ENCODE assay signal across 8 cellular contexts in genomic region chr19:19404879-19405860, GRCh38. TPM values are rescaled to one million over a fixed set of nuclear protein-coding genes. Genes with fewer than 3 reads are reported as not detected.
A peak's percentile ranks its signal among the peaks of the same experiment; 100 is the strongest.
DNase-seq lines count a peak whose midpoint lies in the region; ATAC-seq, FAIRE-seq and TF ChIP-seq lines count a peak whose summit lies in the region.

Gene GATAD2A (plus strand): TSS chr19:19405675. CDS start chr19:19465346, 59,671 bp downstream.

- TF ChIP-seq EP300 in HepG2 (IDR thresholded peaks at IDR 0.05; ENCODE audit: low read depth in 2 of 2, low read length in 2 of 2), result no peak
- peak; percentile 44; the same call in 1 of the 2 replicates for TF ChIP-seq EP300 in HepG2 (CRISPR knock-in tag; IDR thresholded peaks at IDR 0.05; ENCODE audit: borderline replicate concordance)

- intact Hi-C loops in HepG2 (cut with micrococcal nuclease; ENCODE audit: unreplicated experiment), result loop anchor here (5.0 kb wide), 1 partner anchor 82 kb away; no protein-coding TSS in a partner anchor

- TF ChIP-seq CTCF in BJ (IDR thresholded peaks at IDR 0.05; ENCODE audit: insufficient read depth, low read depth, low read length), result peak; percentile 44
- peak; percentile 61 for TF ChIP-seq CTCF in HepG2 (CRISPR knock-in tag; IDR thresholded peaks at IDR 0.05)

- H3K4me3 ChIP-seq in BJ (ENCODE audit: low read depth, low read length), result peak within 1 kb of the TSS; percentile 91
- H3K4me3 ChIP-seq in HepG2 (replicated peaks in 1 of 3; ENCODE audit: insufficient read depth in 1 of 3, low read depth in 2 of 3, low read length in 3 of 3), result peak within 1 kb of the TSS; percentile 72 to 94 (median 76)

- H3K36me3 ChIP-seq in BJ (ENCODE audit: control insufficient read depth, insufficient read depth, low read length), result no peaks in the 10 kb centered on the region
- no peaks in the 10 kb centered on the region for H3K36me3 ChIP-seq in HepG2 (replicated peaks in 1 of 2; ENCODE audit: control insufficient read depth in 1 of 2, insufficient read depth in 2 of 2, low read length in 2 of 2)

- TSS peak; percentile 76 for BruUV-seq in HepG2 (replicated peaks; lab: Mats Ljungman, UMichigan)

- WGBS in HepG2 (ENCODE audit: low lambda C conversion rate), result 6% methylated on average over 18 of the region's 90 CpGs

- peak within 1 kb of the TSS; percentile 99 for H3K4me2 ChIP-seq in HepG2 (ENCODE audit: low read depth, low read length)

- POLR2A ChIA-PET in BJ (lab: Charles Lee) (interaction anchor here (0.7 kb wide), 1 partner anchor 19 kb away, joined by 3 read pairs; no protein-coding TSS in a partner anchor), HepG2 (lab: Yijun Ruan, JAX) (interaction anchor here (0.6 to 3.5 kb wide), 17 partner anchors 8 to 371 kb away, joined by 3 to 25 read pairs (median 4); partner anchors contain the start of gene NDUFA13)

- peak within 1 kb of the TSS; percentile 69 for H3K27ac ChIP-seq in HepG2 (ENCODE audit: extremely low read length, insufficient read depth, low read length)

- no peaks in the 10 kb centered on the region for H3K9me3 ChIP-seq in HepG2 (ENCODE audit: low read length)

- ATAC-seq in HG03378 (IDR thresholded peaks at IDR 0.05; ENCODE audit: unreplicated experiment) (peak; percentile 50), HepG2 (peak; percentile 86)

- in situ Hi-C loops in HepG2 (cut with HindIII; ENCODE audit: extremely low pct_ligation_motif_present, low pct_unique_long_range_greater_than_20kb), result loop anchor here (5.0 kb wide), 1 partner anchor 33 kb away; no protein-coding TSS in a partner anchor

- no peak within 1 kb of the TSS for H2AFZ ChIP-seq in HepG2 (ENCODE audit: low read length)

- H3K79me2 ChIP-seq in HepG2 (ENCODE audit: insufficient read depth, low read length), result peaks cover 49% of the 10 kb centered on the region

- peak within 1 kb of the TSS; percentile 80 for H3K9ac ChIP-seq in HepG2 (ENCODE audit: insufficient read depth, low read depth, low read length)

- H3K4me1 ChIP-seq in HepG2 (ENCODE audit: insufficient read depth, low read length), result peaks cover 59% of the 10 kb centered on the region

- CTCF ChIA-PET in BJ (lab: Yijun Ruan, JAX), result interaction anchor here (0.5 to 2.3 kb wide), 8 partner anchors 21 to 85 kb away, joined by 3 to 8 read pairs (median 4); no protein-coding TSS in a partner anchor
- CTCF ChIA-PET in HepG2 (lab: Yijun Ruan, JAX; ENCODE audit: low intra/inter-chr PET ratio, low total read pairs), result interaction anchor here (3.3 kb wide), 1 partner anchor 38 kb away, joined by 12 read pairs; no protein-coding TSS in a partner anchor

- TF ChIP-seq POLR2A in GM19099 (IDR thresholded peaks at IDR 0.05; ENCODE audit: extremely low read depth, insufficient read length, low read depth) (peak; percentile 34), HepG2 (IDR thresholded peaks at IDR 0.05; ENCODE audit: insufficient read depth in 1 of 2, low read depth in 2 of 2, low read length in 2 of 2) (peak; percentile 33 to 80; a peak in 2 of 4 replicates)

- FAIRE-seq in HepG2 (lab: Jason Lieb, UNC), result no peak

- H4K20me1 ChIP-seq in HepG2 (ENCODE audit: insufficient read depth, low read length), result peaks cover 32% of the 10 kb centered on the region

- TF ChIP-seq RAD21 in HepG2 (CRISPR knock-in tag; IDR thresholded peaks at IDR 0.05), result peak; percentile 44

- peak; percentile 66 for DNase-seq in BJ (ENCODE audit: low read depth)
- peak; percentile 39 to 85 for DNase-seq in NCI-H526 (lab: John Stamatoyannopoulos, UW)
- DNase-seq in activated CD4-positive, alpha-beta T cell treated with anti-CD3 and anti-CD28 coated beads, Interleukin-2, amount 50 U/mL, for 24 hours (ENCODE audit: low read depth in 1 of 2, low spot score in 1 of 2), result peak; percentile 85 to 86
- DNase-seq in dedifferentiated amniotic fluid mesenchymal stem cell (ENCODE audit: extremely low spot score), result peak; percentile 85
- DNase-seq in HepG2 (ENCODE audit: low spot score), result peak; percentile 75
- DNase-seq in stimulated activated CD4-positive, alpha-beta T cell treated with anti-CD3 and anti-CD28 coated beads, Interleukin-2, amount 100 ng/mL, for 48 hours, result peak; percentile 90 to 96

- H3K27me3 ChIP-seq in BJ (ENCODE audit: control insufficient read depth, insufficient read depth, low read length) (no peaks in the 10 kb centered on the region), HepG2 (ENCODE audit: control insufficient read depth in 1 of 2, insufficient read depth in 2 of 2, low read length in 2 of 2) (no peaks in the 10 kb centered on the region; a peak in 1 of 5 replicates)

TF ChIP-seq in HepG2, 621 proteins besides CTCF, POLR2A, EP300 and RAD21 (continues in another document):
- TF ChIP-seq KDM3A (CRISPR knock-in tag; IDR thresholded peaks at IDR 0.05; ENCODE audit: low read depth) (peak; percentile 76; the same call in 1 of the 2 replicates), ZNF772 (CRISPR knock-in tag; IDR thresholded peaks at IDR 0.05) (peak; percentile 87), ZNF710 (CRISPR knock-in tag; IDR thresholded peaks at IDR 0.05; ENCODE audit: borderline replicate concordance) (peak; percentile 41; the same call in 1 of the 2 replicates), PAWR (CRISPR knock-in tag; IDR thresholded peaks at IDR 0.05; ENCODE audit: borderline replicate concordance) (0 out of 2 replicates have a peak, but pooled peaks have one; percentile 73), IRF1 (CRISPR knock-in tag; IDR thresholded peaks at IDR 0.05; ENCODE audit: low read depth) (no peak), HNF4A (CRISPR knock-in tag; IDR thresholded peaks at IDR 0.05) (peak; percentile 15; the same call in 1 of the 2 replicates), DPF2 (CRISPR knock-in tag; IDR thresholded peaks at IDR 0.05; ENCODE audit: borderline replicate concordance, low read depth) (no peak), ZNF563 (CRISPR knock-in tag; IDR thresholded peaks at IDR 0.05) (peak; percentile 98), PAF1 (CRISPR knock-in tag; IDR thresholded peaks at IDR 0.05) (no peak), ESRRA (CRISPR knock-in tag; IDR thresholded peaks at IDR 0.05; ENCODE audit: low read depth) (peak; percentile 57; the same call in 1 of the 2 replicates), GPBP1L1 (CRISPR knock-in tag; IDR thresholded peaks at IDR 0.05) (no peak), JARID2 (CRISPR knock-in tag; IDR thresholded peaks at IDR 0.05; ENCODE audit: insufficient replicate concordance) (no peak)

RNA-seq across cellular contexts. Expression of gene GATAD2A, which starts in this region (rescaled TPM):
- polyA plus RNA-seq in BJ (2011; rRNA removed), result 18.2 and 24.2 TPM in 2 replicates
- 11.9 and 17.0 TPM in 2 replicates for polyA minus RNA-seq in BJ (2011; rRNA and poly(A)+ RNA removed)
- 25.1 and 28.6 TPM in 2 replicates for total RNA-seq in HepG2 (2016; rRNA removed; fragmentation: Illumina TruSeq; extraction: Trizol)
- 10.8 and 13.3 TPM in 2 replicates for total RNA-seq in HepG2 (2016; cell fraction: cytosol; rRNA removed; fragmentation: Illumina TruSeq; extraction: Trizol; ENCODE audit: low read depth)
- 24.5 and 30.0 TPM in 2 replicates for total RNA-seq in HepG2 (2016; cell fraction: insoluble cytoplasmic fraction; rRNA removed; fragmentation: Illumina TruSeq; extraction: Trizol)
- total RNA-seq in HepG2 (2016; cell fraction: membrane; rRNA removed; fragmentation: Illumina TruSeq; extraction: Trizol), result 43.4 and 51.5 TPM in 2 replicates
- total RNA-seq in HepG2 (2016; cell fraction: nucleus; rRNA removed; fragmentation: Illumina TruSeq; extraction: Trizol), result 19.5 and 24.3 TPM in 2 replicates
- 15.1 and 16.8 TPM in 2 replicates for polyA plus RNA-seq in HepG2 (2011; rRNA removed)
- 10.5 and 13.4 TPM in 2 replicates for polyA plus RNA-seq in HepG2 (2011; cell fraction: cytosol; rRNA removed)
- 17.3 and 19.1 TPM in 2 replicates for polyA plus RNA-seq in HepG2 (2011; cell fraction: nucleus; rRNA removed)
- polyA plus RNA-seq in HepG2 (2012), result 19.3 and 26.1 TPM in 2 replicates
- polyA plus RNA-seq in HepG2 (2016; cell fraction: cytosol; fragmentation: Illumina TruSeq; extraction: Trizol; ENCODE audit: low read depth), result 13.2 and 13.4 TPM in 2 replicates
- 38.8 and 59.1 TPM in 2 replicates for polyA plus RNA-seq in HepG2 (2016; cell fraction: insoluble cytoplasmic fraction; fragmentation: Illumina TruSeq; extraction: Trizol; ENCODE audit: low read depth)
- polyA plus RNA-seq in HepG2 (2016; cell fraction: membrane; fragmentation: Illumina TruSeq; extraction: Trizol; ENCODE audit: low read depth), result 38.7 and 46.4 TPM in 2 replicates
- 43.6 and 47.2 TPM in 2 replicates for polyA plus RNA-seq in HepG2 (2016; cell fraction: nucleus; fragmentation: Illumina TruSeq; extraction: Trizol; ENCODE audit: insufficient read depth, low read depth)
- polyA minus RNA-seq in HepG2 (2011; rRNA and poly(A)+ RNA removed; ENCODE audit: low replicate concordance), result 16.0 and 18.2 TPM in 2 replicates
- polyA minus RNA-seq in HepG2 (2011; cell fraction: cytosol; rRNA and poly(A)+ RNA removed), result 24.2 and 24.4 TPM in 2 replicates
- 11.5 and 14.5 TPM in 2 replicates for polyA minus RNA-seq in HepG2 (2011; cell fraction: nucleus; rRNA and poly(A)+ RNA removed)

Comparison
In these comparisons a context has a peak if more than half of its experiments do, and no peak if none do; other contexts are left out.
1. Peak in every context shown above with its lines: DNase-seq, ATAC-seq, H3K4me3 ChIP-seq and H3K27ac ChIP-seq.